9 cellular contexts compared by ENCODE assay signal in genomic region chr9:129624947-129625346, GRCh38. TPM values are rescaled to one million over a fixed set of nuclear protein-coding genes. Genes with fewer than 3 reads are reported as not detected.
A peak's percentile ranks its signal among the peaks of the same experiment; 100 is the strongest.
DNase-seq lines count a peak whose midpoint lies in the region; ATAC-seq and TF ChIP-seq lines count a peak whose summit lies in the region.
"Had no signal": no experiment of that assay in that cellular context is flagged by ENCODE, and none has a peak within 500 bp of the region (broad histone marks: within the 10 kb centered on the region; RNA-seq: fewer than 3 reads in every experiment).

No MANE protein-coding gene starts in this region.

- TF ChIP-seq CTCF in PC-9 (conservative IDR thresholded peaks at IDR 0.05) = no peak
- TF ChIP-seq CTCF in tibial artery (IDR thresholded peaks at IDR 0.05) = no peak

- no peaks in the 10 kb centered on the region for H3K9me2 ChIP-seq in PC-9 (ENCODE audit: insufficient read depth)

- CTCF ChIA-PET in activated CD8-positive, alpha-beta memory T cell treated with anti-CD3 and anti-CD28 coated beads, Interleukin-2, amount 10 ng/mL, durations not matched to agents 7 days and 5 days (lab: Charles Lee) = interaction anchor here (0.6 to 8.3 kb wide), 25 partner anchors 11 to 618 kb away, joined by 3 to 214 read pairs (median 5); partner anchors contain the start of genes ASB6, IER5L and PTPA
- CTCF ChIA-PET in PC-9 (lab: Charles Lee) = interaction anchor here (0.6 to 1.9 kb wide), 6 partner anchors 14 to 495 kb away, joined by 3 to 12 read pairs (median 4); no protein-coding TSS in a partner anchor

- no peaks in the 10 kb centered on the region for H3K9me3 ChIP-seq in PC-9 (ENCODE audit: insufficient read depth, low read depth)
- H3K9me3 ChIP-seq in tibial artery = no peaks in the 10 kb centered on the region
- H3K9me3 ChIP-seq: heart right ventricle had no signal

- H3K4me2 ChIP-seq in PC-9 = peak overlapping the region; percentile 85; the same call in 1 of the 2 replicates

- no peaks in the 10 kb centered on the region for H3K9me3 Mint-ChIP-seq in activated CD8-positive, alpha-beta memory T cell treated with anti-CD3 and anti-CD28 coated beads, Interleukin-2, amount 10 ng/mL, durations not matched to agents 7 days and 5 days (ENCODE audit: low read depth)
- H3K9me3 Mint-ChIP-seq in dendritic cell treated with granulocyte-macrophage colony-stimulating factor and Interleukin-4, amounts not matched to agents 40 ng/mL and 50 ng/mL, for 4 days = no peaks in the 10 kb centered on the region
- H3K9me3 Mint-ChIP-seq in stimulated activated naive CD8-positive, alpha-beta T cell treated with anti-CD3 and anti-CD28 coated beads, Interleukin-15, amount 100 ng/mL, for 72 hours = no peaks in the 10 kb centered on the region

- peaks cover 23% of the 10 kb centered on the region for H3F3A ChIP-seq in PC-9 (ENCODE audit: insufficient read depth, low read depth)

- peak; percentile 61 for DNase-seq in activated CD8-positive, alpha-beta memory T cell treated with anti-CD3 and anti-CD28 coated beads, Interleukin-2, amount 10 ng/mL, durations not matched to agents 7 days and 5 days
- no peak for DNase-seq in activated CD8-positive, alpha-beta memory T cell treated with anti-CD3 and anti-CD28 coated beads, Interleukin-2, amount 50 U/mL, for 48 hours
- DNase-seq in PC-9 = no peak
- DNase-seq in stimulated activated naive CD8-positive, alpha-beta T cell treated with anti-CD3 and anti-CD28 coated beads, Interleukin-15, amount 100 ng/mL, for 72 hours = peak in 1 of 2 donors; percentile 32
- DNase-seq in tibial artery = no peak
- no peak for DNase-seq in islet precursor cell
- DNase-seq: heart right ventricle had no signal

- no TSS peak for BruUV-seq in PC-9 (replicated peaks; lab: Mats Ljungman, UMichigan)

- peak; percentile 18 for ATAC-seq in activated CD8-positive, alpha-beta memory T cell treated with anti-CD3 and anti-CD28 coated beads, Interleukin-2, amount 10 ng/mL, durations not matched to agents 7 days and 5 days
- ATAC-seq in stimulated activated naive CD8-positive, alpha-beta T cell treated with anti-CD3 and anti-CD28 coated beads, Interleukin-15, amount 100 ng/mL, for 72 hours = peak; percentile 59
- no peak for ATAC-seq in GM21526 (IDR thresholded peaks at IDR 0.05; ENCODE audit: low FRiP score, unreplicated experiment)

- H3K36me3 ChIP-seq in PC-9 (ENCODE audit: low read depth) (no peaks in the 10 kb centered on the region; the same call in 1 of the 2 replicates), tibial artery (no peaks in the 10 kb centered on the region)

- H3K36me3 Mint-ChIP-seq in activated CD8-positive, alpha-beta memory T cell treated with anti-CD3 and anti-CD28 coated beads, Interleukin-2, amount 10 ng/mL, durations not matched to agents 7 days and 5 days = peaks cover 6% of the 10 kb centered on the region
- H3K36me3 Mint-ChIP-seq in dendritic cell treated with granulocyte-macrophage colony-stimulating factor and Interleukin-4, amounts not matched to agents 40 ng/mL and 50 ng/mL, for 4 days (ENCODE audit: low read depth) = peaks cover 36% of the 10 kb centered on the region

- peak overlapping the region; percentile 80 for H3K4me3 Mint-ChIP-seq in activated CD8-positive, alpha-beta memory T cell treated with anti-CD3 and anti-CD28 coated beads, Interleukin-2, amount 10 ng/mL, durations not matched to agents 7 days and 5 days
- peak overlapping the region; percentile 61 for H3K4me3 Mint-ChIP-seq in dendritic cell treated with granulocyte-macrophage colony-stimulating factor and Interleukin-4, amounts not matched to agents 40 ng/mL and 50 ng/mL, for 4 days
- H3K4me3 Mint-ChIP-seq in stimulated activated naive CD8-positive, alpha-beta T cell treated with anti-CD3 and anti-CD28 coated beads, Interleukin-15, amount 100 ng/mL, for 72 hours = peak overlapping the region; percentile 83 to 87

- peaks cover 36% of the 10 kb centered on the region for H4K20me1 ChIP-seq in PC-9 (ENCODE audit: insufficient read depth)

- H3K27ac ChIP-seq in PC-9 = no peak overlapping the region
- peak overlapping the region in 1 of 2 donors; percentile 90 for H3K27ac ChIP-seq in tibial artery

- H3K4me3 ChIP-seq in PC-9 (no peak overlapping the region; the same call in 1 of the 2 replicates), tibial artery (no peak overlapping the region)

- peaks cover 37% of the 10 kb centered on the region for H3K4me1 ChIP-seq in PC-9 (replicated peaks; ENCODE audit: insufficient read depth)
- peaks cover 0 to 46% (median 42%) of the 10 kb centered on the region in 4 donors for H3K4me1 ChIP-seq in tibial artery

- H3K27me3 Mint-ChIP-seq in activated CD8-positive, alpha-beta memory T cell treated with anti-CD3 and anti-CD28 coated beads, Interleukin-2, amount 10 ng/mL, durations not matched to agents 7 days and 5 days = peaks cover 13% of the 10 kb centered on the region
- H3K27me3 Mint-ChIP-seq in dendritic cell treated with granulocyte-macrophage colony-stimulating factor and Interleukin-4, amounts not matched to agents 40 ng/mL and 50 ng/mL, for 4 days = peaks cover 16% of the 10 kb centered on the region
- peaks cover 31% of the 10 kb centered on the region for H3K27me3 Mint-ChIP-seq in stimulated activated naive CD8-positive, alpha-beta T cell treated with anti-CD3 and anti-CD28 coated beads, Interleukin-15, amount 100 ng/mL, for 72 hours

- intact Hi-C loops in PC-9 (cut with micrococcal nuclease; ENCODE audit: unreplicated experiment) = loop anchor here (1.0 kb wide), 1 partner anchor 486 kb away; no protein-coding TSS in a partner anchor
- intact Hi-C loops in dendritic cell treated with granulocyte-macrophage colony-stimulating factor and Interleukin-4, amounts not matched to agents 40 ng/mL and 50 ng/mL, for 4 days (cut with micrococcal nuclease) = loop anchor here (1.0 kb wide), 1 partner anchor 486 kb away; no protein-coding TSS in a partner anchor
- intact Hi-C loops in tibial artery (cut with DNase I; ENCODE audit: low total_unique reads) = no loop called here

- H3K4me1 Mint-ChIP-seq in activated CD8-positive, alpha-beta memory T cell treated with anti-CD3 and anti-CD28 coated beads, Interleukin-2, amount 10 ng/mL, durations not matched to agents 7 days and 5 days = peaks cover 50% of the 10 kb centered on the region
- H3K4me1 Mint-ChIP-seq in dendritic cell treated with granulocyte-macrophage colony-stimulating factor and Interleukin-4, amounts not matched to agents 40 ng/mL and 50 ng/mL, for 4 days (ENCODE audit: low read depth) = peaks cover 60% of the 10 kb centered on the region
- peaks cover 60% of the 10 kb centered on the region for H3K4me1 Mint-ChIP-seq in stimulated activated naive CD8-positive, alpha-beta T cell treated with anti-CD3 and anti-CD28 coated beads, Interleukin-15, amount 100 ng/mL, for 72 hours

- POLR2A ChIA-PET in PC-9 (lab: Charles Lee; ENCODE audit: unreplicated experiment) = no interaction called here

- H3K79me2 ChIP-seq in PC-9 (ENCODE audit: low read depth) = peaks cover 40% of the 10 kb centered on the region

- H3K27ac Mint-ChIP-seq in activated CD8-positive, alpha-beta memory T cell treated with anti-CD3 and anti-CD28 coated beads, Interleukin-2, amount 10 ng/mL, durations not matched to agents 7 days and 5 days = peak overlapping the region; percentile 84
- peak overlapping the region; percentile 96 for H3K27ac Mint-ChIP-seq in dendritic cell treated with granulocyte-macrophage colony-stimulating factor and Interleukin-4, amounts not matched to agents 40 ng/mL and 50 ng/mL, for 4 days
- peak overlapping the region; percentile 86 to 96 for H3K27ac Mint-ChIP-seq in stimulated activated naive CD8-positive, alpha-beta T cell treated with anti-CD3 and anti-CD28 coated beads, Interleukin-15, amount 100 ng/mL, for 72 hours

- H2AFZ ChIP-seq in PC-9 = no peak overlapping the region

- H3K27me3 ChIP-seq in PC-9 (ENCODE audit: insufficient read depth, low read depth) (no peaks in the 10 kb centered on the region), tibial artery (peaks cover 0 to 5% of the 10 kb centered on the region in 2 donors)

RNA-seq across cellular contexts. Expression of gene NTMT1, which starts 1.0 kb away (rescaled TPM):
- 10 to 100 TPM; 37.2 to 46.2 TPM for total RNA-seq in activated CD8-positive, alpha-beta memory T cell treated with anti-CD3 and anti-CD28 coated beads, Interleukin-2, amount 10 ng/mL, durations not matched to agents 7 days and 5 days
- total RNA-seq in PC-9 (2021) = 52.5 and 53.1 TPM in 2 replicates

RNA-seq across cellular contexts. Expression of gene C9orf50, which starts 4.0 kb away (rescaled TPM):
- total RNA-seq in activated CD8-positive, alpha-beta memory T cell treated with anti-CD3 and anti-CD28 coated beads, Interleukin-2, amount 10 ng/mL, durations not matched to agents 7 days and 5 days = not detected
- 0.38 TPM in 1 of 2 replicates, not detected in the other for total RNA-seq in PC-9 (2021)
- total RNA-seq: heart right ventricle had no signal

RNA-seq across cellular contexts. Expression of gene ASB6, which starts 17.0 kb away (rescaled TPM):
- total RNA-seq in activated CD8-positive, alpha-beta memory T cell treated with anti-CD3 and anti-CD28 coated beads, Interleukin-2, amount 10 ng/mL, durations not matched to agents 7 days and 5 days = 10 to 100 TPM; 25.0 to 26.4 TPM
- total RNA-seq in PC-9 (2021) = 19.3 and 20.2 TPM in 2 replicates

RNA-seq across cellular contexts. Expression of gene PRRX2, which starts 40.5 kb away (rescaled TPM):
- total RNA-seq in activated CD8-positive, alpha-beta memory T cell treated with anti-CD3 and anti-CD28 coated beads, Interleukin-2, amount 10 ng/mL, durations not matched to agents 7 days and 5 days = under 1 TPM in 1 of 2 experiments, not detected in 1; 0.28 TPM
- 0.98 and 1.6 TPM in 2 replicates for total RNA-seq in PC-9 (2021)
